In the genomic region with DNA sequence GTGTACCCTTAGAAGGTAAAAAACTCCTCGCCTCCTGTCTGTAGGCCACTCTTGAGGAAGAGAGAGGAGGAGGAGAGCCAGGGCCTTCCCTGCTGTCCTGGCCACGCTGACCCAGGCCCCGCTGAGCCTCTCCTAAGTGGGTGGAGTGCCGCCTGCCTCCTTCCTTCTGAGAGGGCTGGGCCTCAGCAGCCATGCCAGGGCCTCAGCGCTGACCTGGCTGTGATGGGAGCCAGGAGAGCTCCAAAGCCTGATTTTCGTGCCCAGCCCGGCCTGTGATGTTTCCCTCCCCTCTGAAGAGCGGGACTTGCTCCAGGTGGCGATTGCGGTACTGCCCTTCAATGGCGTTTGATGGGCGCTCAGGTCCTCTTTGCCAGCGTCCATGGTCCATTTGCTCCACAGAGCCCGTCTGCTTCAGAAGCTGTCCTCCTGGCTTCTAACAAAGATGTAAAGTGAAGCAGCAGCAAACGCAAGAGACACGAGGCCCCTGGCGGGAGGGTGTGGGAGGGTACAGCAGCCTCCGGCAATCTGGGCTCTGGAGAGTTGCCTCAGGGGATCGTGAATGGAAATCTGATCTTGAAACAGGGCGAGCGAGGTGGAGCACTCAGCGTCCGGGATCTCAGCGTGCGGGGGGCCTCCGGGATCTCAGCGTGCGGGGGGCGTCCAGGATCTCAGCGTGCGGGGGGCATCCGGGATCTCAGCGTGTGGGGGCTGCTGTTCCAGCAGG, we compare ENCODE assay signal across 1 cellular context.
TF ChIP-seq lines count a peak whose summit lies in the region.

No MANE protein-coding gene starts in this region.

TF ChIP-seq in IMR-90, 13 proteins besides CTCF, POLR2A, EP300 and RAD21:
- TF ChIP-seq, protein P1, sequence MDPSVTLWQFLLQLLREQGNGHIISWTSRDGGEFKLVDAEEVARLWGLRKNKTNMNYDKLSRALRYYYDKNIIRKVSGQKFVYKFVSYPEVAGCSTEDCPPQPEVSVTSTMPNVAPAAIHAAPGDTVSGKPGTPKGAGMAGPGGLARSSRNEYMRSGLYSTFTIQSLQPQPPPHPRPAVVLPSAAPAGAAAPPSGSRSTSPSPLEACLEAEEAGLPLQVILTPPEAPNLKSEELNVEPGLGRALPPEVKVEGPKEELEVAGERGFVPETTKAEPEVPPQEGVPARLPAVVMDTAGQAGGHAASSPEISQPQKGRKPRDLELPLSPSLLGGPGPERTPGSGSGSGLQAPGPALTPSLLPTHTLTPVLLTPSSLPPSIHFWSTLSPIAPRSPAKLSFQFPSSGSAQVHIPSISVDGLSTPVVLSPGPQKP (IDR thresholded peaks at IDR 0.05; ENCODE audit: borderline replicate concordance, low read depth, low read length) = no peak
- TF ChIP-seq MAZ (IDR thresholded peaks at IDR 0.05; ENCODE audit: borderline replicate concordance, low read depth, low read length) (no peak), CEBPB (IDR thresholded peaks at IDR 0.05; ENCODE audit: low read depth, low read length) (no peak), SMC3 (IDR thresholded peaks at IDR 0.05; ENCODE audit: low read depth, low read length) (no peak), RCOR1 (IDR thresholded peaks at IDR 0.05; ENCODE audit: insufficient replicate concordance, low read length) (no peak), BHLHE40 (IDR thresholded peaks at IDR 0.05; ENCODE audit: low read depth, low read length) (no peak), MXI1 (IDR thresholded peaks at IDR 0.05; ENCODE audit: borderline replicate concordance, low read depth, low read length) (no peak), USF2 (IDR thresholded peaks at IDR 0.05; ENCODE audit: low read depth, low read length) (no peak), NFE2L2 (IDR thresholded peaks at IDR 0.05; ENCODE audit: low read depth, low read length) (no peak), MAFK (IDR thresholded peaks at IDR 0.05; ENCODE audit: low read depth, low read length) (no peak), FOS (IDR thresholded peaks at IDR 0.05; ENCODE audit: low read depth, low read length) (no peak), CHD1 (IDR thresholded peaks at IDR 0.05; ENCODE audit: low read depth, low read length) (no peak), RFX5 (IDR thresholded peaks at IDR 0.05; ENCODE audit: low read depth, low read length) (no peak)
